In genomic region chr10:11823122-11823988, GRCh38 we compare ENCODE assay signal across 8 cellular contexts. TPM values are rescaled to one million over a fixed set of nuclear protein-coding genes. Genes with fewer than 3 reads are reported as not detected.
A peak's percentile ranks its signal among the peaks of the same experiment; 100 is the strongest.
DNase-seq lines count a peak whose midpoint lies in the region; ATAC-seq and TF ChIP-seq lines count a peak whose summit lies in the region.

TSS of gene PROSER2 (plus strand) at chr10:11823356. CDS start at chr10:11852078, 28,722 bp downstream.

- H3K36me3 ChIP-seq in kidney epithelial cell (ENCODE audit: control insufficient read depth, insufficient read depth, low read length): no peaks in the 10 kb centered on the region

- TF ChIP-seq CTCF in kidney epithelial cell (IDR thresholded peaks at IDR 0.05; ENCODE audit: insufficient read depth, low read length, poor library complexity, severe bottlenecking): no peak

- peak within 1 kb of the TSS; percentile 36 for H3K27ac ChIP-seq in caudate nucleus (ENCODE audit: low read depth, low read length)

- peak within 1 kb of the TSS; percentile 96 for H3K4me3 ChIP-seq in kidney epithelial cell (ENCODE audit: low read depth, low read length)

- no peaks in the 10 kb centered on the region for H3K27me3 ChIP-seq in kidney epithelial cell (ENCODE audit: control insufficient read depth, insufficient read depth, low read length)

- ATAC-seq in HG03135 (IDR thresholded peaks at IDR 0.05; ENCODE audit: unreplicated experiment): peak; percentile 67
- ATAC-seq in T-helper 17 cell: peak; percentile 90
- ATAC-seq in HG03460 (IDR thresholded peaks at IDR 0.05; ENCODE audit: unreplicated experiment): no peak

- no peaks in the 10 kb centered on the region for H3K9me3 ChIP-seq in T-helper 17 cell (ENCODE audit: control insufficient read depth, low read length, poor library complexity, severe bottlenecking)

- peak within 1 kb of the TSS; percentile 76 for H3K4me3 Mint-ChIP-seq in T-helper 17 cell

- DNase-seq in Daoy (ENCODE audit: low read depth) (peak; percentile 73), T-helper 17 cell (peak in 2 of 3 donors; percentile 22 to 37), caudate nucleus (lab: John Stamatoyannopoulos, UW) (peak in 6 of 61 donors; percentile 0 to 13 (median 6)), kidney epithelial cell (ENCODE audit: low read depth) (no peak), mesenteric fat pad (ENCODE audit: low spot score) (no peak)
- DNase-seq in stimulated activated CD4-positive, alpha-beta T cell treated with anti-CD3 and anti-CD28 coated beads, Interleukin-4, amount 100 ng/mL, for 4 hours: peak; percentile 41 to 46

- peaks cover 5% of the 10 kb centered on the region for H3K36me3 Mint-ChIP-seq in T-helper 17 cell (ENCODE audit: low read depth)

- H3K27ac Mint-ChIP-seq in T-helper 17 cell: no peak within 1 kb of the TSS

- H3K4me1 Mint-ChIP-seq in T-helper 17 cell: peaks cover 19% of the 10 kb centered on the region

- H3K27me3 Mint-ChIP-seq in T-helper 17 cell: peaks cover 39% of the 10 kb centered on the region

RNA-seq across cellular contexts. Expression of gene PROSER2, which starts in this region (rescaled TPM):
- 22.4 and 35.7 TPM in 2 replicates for total RNA-seq in Daoy (2014; rRNA removed; shearing (Covaris generic))
- total RNA-seq in T-helper 17 cell: 1 to 10 TPM; 3.2 to 5.1 TPM
- 47.6 and 58.8 TPM in 2 replicates for total RNA-seq in kidney epithelial cell
- total RNA-seq in mesenteric fat pad: 9.1 TPM

Comparison
In these comparisons a context has a peak if more than half of its experiments do, and no peak if none do; other contexts are left out.
1. DNase-seq: peak in Daoy (single experiment), T-helper 17 cell (2 of 3) and stimulated activated CD4-positive, alpha-beta T cell treated with anti-CD3 and anti-CD28 coated beads, Interleukin-4, amount 100 ng/mL, for 4 hours (2 of 2); none in kidney epithelial cell (single experiment) and mesenteric fat pad (single experiment).